In genomic region chr9:93190133-93190525, GRCh38 we compare ENCODE assay signal across 21 cellular contexts. TPM values are rescaled to one million over a fixed set of nuclear protein-coding genes. Genes with fewer than 3 reads are reported as not detected.
"Had no signal": no experiment of that assay in that cellular context is flagged by ENCODE, and none has a peak within 500 bp of the region (broad histone marks: within the 10 kb centered on the region; RNA-seq: fewer than 3 reads in every experiment).

No MANE protein-coding gene starts in this region.

- H3K27me3 ChIP-seq: cardiac muscle cell, hepatocyte, pancreas, right lobe of liver, transverse colon had no signal

- H3K36me3 ChIP-seq: cardiac muscle cell, pancreas, right lobe of liver, spleen, thoracic aorta, transverse colon had no signal

- H3K9me3 ChIP-seq: mucosa of descending colon, pancreas, right lobe of liver, spleen, thoracic aorta, transverse colon had no signal

- H3K4me1 ChIP-seq: right lobe of liver had no signal

- H3K4me3 ChIP-seq: cardiac muscle cell, hepatocyte, mucosa of descending colon, pancreas, right lobe of liver, spleen, thoracic aorta, transverse colon had no signal

- DNase-seq: cerebellar nuclear complex; dermis blood vessel endothelial cell; effector CD8-positive, alpha-beta T cell; glutamatergic neuron; natural killer cell; stimulated activated CD4-positive, alpha-beta T cell treated with anti-CD3 and anti-CD28 coated beads, Interleukin-2, amount 100 ng/mL, for 24 hours; stimulated activated CD4-positive, alpha-beta T cell treated with anti-CD3 and anti-CD28 coated beads, Interleukin-4, amount 100 ng/mL, for 4 hours; stimulated activated naive B cell treated with anti-CD40 and anti-IgM and Interleukin-4, amounts not matched to agents 10 μg/mL and 1 μg/mL and 100 μg/mL, for 72 hours; stimulated activated naive CD8-positive, alpha-beta T cell treated with anti-CD3 and anti-CD28 coated beads, Interleukin-15, amount 100 ng/mL, for 72 hours; transverse colon had no signal

- ATAC-seq: left colon; mucosa of descending colon; natural killer cell; pancreas; right lobe of liver; stimulated activated naive B cell treated with anti-CD40 and anti-IgM and Interleukin-4, amounts not matched to agents 10 μg/mL and 1 μg/mL and 100 μg/mL, for 72 hours; stimulated activated naive CD8-positive, alpha-beta T cell treated with anti-CD3 and anti-CD28 coated beads, Interleukin-15, amount 100 ng/mL, for 72 hours had no signal

- H3K27ac ChIP-seq: cardiac muscle cell, hepatocyte, right lobe of liver, spleen, thoracic aorta had no signal

RNA-seq across cellular contexts. Expression of gene WNK2, which starts 6.2 kb away (rescaled TPM):
- total RNA-seq: dermis blood vessel endothelial cell, fibroblast of lung, myocyte, subcutaneous adipose tissue had no signal
- polyA plus RNA-seq: fibroblast of lung had no signal
